Comparison of ENCODE assay signal across 8 cellular contexts in genomic region chr17:1055751-1056645, GRCh38. TPM values are rescaled to one million over a fixed set of nuclear protein-coding genes. Genes with fewer than 3 reads are reported as not detected.
A peak's percentile ranks its signal among the peaks of the same experiment; 100 is the strongest.
DNase-seq lines count a peak whose midpoint lies in the region; ATAC-seq and TF ChIP-seq lines count a peak whose summit lies in the region.

No MANE protein-coding gene starts in this region.

- intact Hi-C loops in IMR-90 (cut with micrococcal nuclease), result loop anchor here (1.0 kb wide), 1 partner anchor 54 kb away; no protein-coding TSS in a partner anchor

- no peak overlapping the region for H2BK20ac ChIP-seq in IMR-90 (ENCODE audit: low read depth, low read length)

- WGBS in IMR-90 (ENCODE audit: extremely low coverage in 2 of 2, insufficient read length in 1 of 2), 2 experiments, result 58% methylated on average over 11 of the region's 22 CpGs; no CpG with 5 or more reads in 1 of the 2 experiments

- H3K36me3 ChIP-seq in IMR-90 (ENCODE audit: control insufficient read depth, insufficient read depth, low read length), result peaks cover 49% of the 10 kb centered on the region

- H3K27ac Mint-ChIP-seq in stimulated activated naive B cell treated with anti-CD40 and anti-IgM and Interleukin-4, amounts not matched to agents 10 μg/mL and 1 μg/mL and 100 μg/mL, for 72 hours, result no peak overlapping the region

- no TSS peak for BruUV-seq in IMR-90 (replicated peaks; lab: Mats Ljungman, UMichigan)

- no peak overlapping the region for H3K4me2 ChIP-seq in IMR-90 (ENCODE audit: low read depth, low read length)

- no peak overlapping the region for H3K4ac ChIP-seq in IMR-90 (ENCODE audit: low read depth, low read length)

- no peaks in the 10 kb centered on the region for H3K9me3 ChIP-seq in IMR-90 (ENCODE audit: control insufficient read depth, insufficient read depth, low read length)

- CTCF ChIA-PET in IMR-90 (lab: Yijun Ruan, JAX), result interaction anchor here (0.5 to 2.6 kb wide), 13 partner anchors 9 to 341 kb away, joined by 3 to 25 read pairs (median 3); partner anchors contain the start of genes TIMM22 and VPS53

- TF ChIP-seq RAD21 in IMR-90 (IDR thresholded peaks at IDR 0.05; ENCODE audit: low read length), result peak; percentile 73

- peak overlapping the region; percentile 86 for H2AK5ac ChIP-seq in IMR-90 (ENCODE audit: low read depth, low read length)

- no peak overlapping the region for H3K4me3 ChIP-seq in IMR-90 (ENCODE audit: insufficient read depth, low read depth, low read length)

- no peaks in the 10 kb centered on the region for H3K27me3 Mint-ChIP-seq in stimulated activated naive B cell treated with anti-CD40 and anti-IgM and Interleukin-4, amounts not matched to agents 10 μg/mL and 1 μg/mL and 100 μg/mL, for 72 hours

- H4K5ac ChIP-seq in IMR-90 (ENCODE audit: low read depth, low read length), result no peak overlapping the region

- DNase-seq in COLO668 (lab: John Stamatoyannopoulos, UW; ENCODE audit: unreplicated experiment) (peak; percentile 60), IMR-90 (peak; percentile 59), dermis microvascular lymphatic vessel endothelial cell (ENCODE audit: low read depth in 2 of 2) (peak; percentile 41 to 76), lung microvascular endothelial cell (ENCODE audit: low read depth in 2 of 2) (peak; percentile 73 to 81), SIG-M5 (lab: John Stamatoyannopoulos, UW) (no peak)
- peak; percentile 21 to 28 for DNase-seq in activated CD4-positive, alpha-beta T cell treated with anti-CD3 and anti-CD28 coated beads for 24 hours (ENCODE audit: low read depth in 2 of 2)
- DNase-seq in stimulated activated naive B cell treated with anti-CD40 and anti-IgM and Interleukin-4, amounts not matched to agents 10 μg/mL and 1 μg/mL and 100 μg/mL, for 72 hours, result no peak

- peaks cover 0 to 11% of the 10 kb centered on the region in 2 donors for H3K9me3 Mint-ChIP-seq in stimulated activated naive B cell treated with anti-CD40 and anti-IgM and Interleukin-4, amounts not matched to agents 10 μg/mL and 1 μg/mL and 100 μg/mL, for 72 hours

- H4K91ac ChIP-seq in IMR-90 (ENCODE audit: insufficient read depth, low read depth, low read length), result no peak overlapping the region

- no peak overlapping the region for H2BK5ac ChIP-seq in IMR-90 (ENCODE audit: low read depth, low read length, poor library complexity, severe bottlenecking)

- H3K56ac ChIP-seq in IMR-90 (ENCODE audit: extremely low read depth, insufficient read depth, low read length), result no peak overlapping the region

- H2BK120ac ChIP-seq in IMR-90 (ENCODE audit: low read depth, low read length), result no peak overlapping the region

- TF ChIP-seq POLR2A in IMR-90 (IDR thresholded peaks at IDR 0.05; ENCODE audit: low read depth, low read length), result no peak

- no peaks in the 10 kb centered on the region for H3K9me1 ChIP-seq in IMR-90 (ENCODE audit: insufficient read depth, low read length)

- H3K27ac ChIP-seq in IMR-90 (ENCODE audit: insufficient read depth, low read length), result no peak overlapping the region

- peak overlapping the region; percentile 91 for H2AK9ac ChIP-seq in IMR-90 (replicated peaks; ENCODE audit: low read depth, low read length, poor library complexity)

- peak; percentile 84 for ATAC-seq in IMR-90 (ENCODE audit: low read depth)
- peak; percentile 81 to 83 for ATAC-seq in stimulated activated naive B cell treated with anti-CD40 and anti-IgM and Interleukin-4, amounts not matched to agents 10 μg/mL and 1 μg/mL and 100 μg/mL, for 72 hours (replicated peaks)
- no peak for ATAC-seq in GM18520 (IDR thresholded peaks at IDR 0.05; ENCODE audit: unreplicated experiment)

- POLR2A ChIA-PET in IMR-90 (lab: Charles Lee; ENCODE audit: unreplicated experiment), result interaction anchor here (0.6 kb wide), 1 partner anchor 96 kb away, joined by 4 read pairs; no protein-coding TSS in a partner anchor

- no peak overlapping the region for H3K14ac ChIP-seq in IMR-90 (replicated peaks; ENCODE audit: low read depth, low read length)

- no peak overlapping the region for H3K23ac ChIP-seq in IMR-90 (ENCODE audit: low read depth, low read length)

- H4K8ac ChIP-seq in IMR-90 (ENCODE audit: low read depth in 2 of 2, low read length in 2 of 2), result peak overlapping the region in 1 of 2 experiments; percentile 56; a peak in 1 of 4 replicates

- peak overlapping the region; percentile 58 for H2AFZ ChIP-seq in IMR-90 (replicated peaks; ENCODE audit: low read length, poor library complexity)

- H3K18ac ChIP-seq in IMR-90 (ENCODE audit: low read depth, low read length), result no peak overlapping the region

- H3K27me3 ChIP-seq in IMR-90 (ENCODE audit: control insufficient read depth, insufficient read depth, low read length), result no peaks in the 10 kb centered on the region

- no peaks in the 10 kb centered on the region for H3K4me1 ChIP-seq in IMR-90 (ENCODE audit: control insufficient read depth, insufficient read depth, low read length)

- no peak overlapping the region for H3K4me3 Mint-ChIP-seq in stimulated activated naive B cell treated with anti-CD40 and anti-IgM and Interleukin-4, amounts not matched to agents 10 μg/mL and 1 μg/mL and 100 μg/mL, for 72 hours

- H3K79me1 ChIP-seq in IMR-90 (ENCODE audit: low read depth in 1 of 2, low read length in 2 of 2), result peaks cover 0 to 6% of the 10 kb centered on the region in 2 experiments; a peak in 2 of 4 replicates

- no peak overlapping the region for H2BK15ac ChIP-seq in IMR-90 (ENCODE audit: low read depth, low read length)

- dilution Hi-C loops in IMR-90 (cut with HindIII; ENCODE audit: low sequenced_read_pairs, unreplicated experiment), result no loop called here

- H4K20me1 ChIP-seq in IMR-90 (ENCODE audit: insufficient read depth, low read length), result peaks cover 34% of the 10 kb centered on the region

- peak; percentile 68 for TF ChIP-seq CTCF in IMR-90 (conservative IDR thresholded peaks at IDR 0.05; ENCODE audit: low read depth, low read length)

- H3K36me3 Mint-ChIP-seq in stimulated activated naive B cell treated with anti-CD40 and anti-IgM and Interleukin-4, amounts not matched to agents 10 μg/mL and 1 μg/mL and 100 μg/mL, for 72 hours, result peaks cover 45 to 54% of the 10 kb centered on the region in 2 donors

- in situ Hi-C loops in IMR-90 (cut with MboI; ENCODE audit: low sequenced_read_pairs), result no loop called here

- H3K9ac ChIP-seq in IMR-90 (ENCODE audit: low read depth, low read length), result no peak overlapping the region

- peaks cover 1 to 3% of the 10 kb centered on the region in 2 donors for H3K4me1 Mint-ChIP-seq in stimulated activated naive B cell treated with anti-CD40 and anti-IgM and Interleukin-4, amounts not matched to agents 10 μg/mL and 1 μg/mL and 100 μg/mL, for 72 hours

TF ChIP-seq in IMR-90, 13 proteins besides CTCF, POLR2A, EP300 and RAD21:
- TF ChIP-seq ELK1 (IDR thresholded peaks at IDR 0.05; ENCODE audit: borderline replicate concordance, low read depth, low read length), result no peak
- TF ChIP-seq SMC3 (IDR thresholded peaks at IDR 0.05; ENCODE audit: low read depth, low read length), result peak; percentile 44; the same call in 1 of the 2 replicates

RNA-seq across cellular contexts. Expression of gene TIMM22, which starts 59.1 kb away (rescaled TPM):
- total RNA-seq in IMR-90 (2012; rRNA removed), result 12.7 and 14.4 TPM in 2 replicates
- polyA plus RNA-seq in IMR-90 (2012; rRNA removed), result 12.7 and 12.9 TPM in 2 replicates
- 9.9 and 11.0 TPM in 2 replicates for polyA plus RNA-seq in IMR-90 (2012; cell fraction: cytosol; rRNA removed)
- polyA plus RNA-seq in IMR-90 (2012; cell fraction: nucleus; rRNA removed; ENCODE audit: low replicate concordance), result 4.6 and 5.7 TPM in 2 replicates
- 14.0 and 15.6 TPM in 2 replicates for total RNA-seq in dermis microvascular lymphatic vessel endothelial cell
- total RNA-seq in lung microvascular endothelial cell, result 13.3 and 15.1 TPM in 2 replicates

Comparison
In these comparisons a context has a peak if more than half of its experiments do, and no peak if none do; other contexts are left out.
1. DNase-seq: peak in COLO668 (single experiment), IMR-90 (single experiment), activated CD4-positive, alpha-beta T cell treated with anti-CD3 and anti-CD28 coated beads for 24 hours (2 of 2), dermis microvascular lymphatic vessel endothelial cell (2 of 2) and lung microvascular endothelial cell (2 of 2); none in stimulated activated naive B cell treated with anti-CD40 and anti-IgM and Interleukin-4, amounts not matched to agents 10 μg/mL and 1 μg/mL and 100 μg/mL, for 72 hours (single experiment) and SIG-M5 (single experiment).